ENCODE assay signal across 8 cellular contexts in genomic region chr9:106864533-106865143, GRCh38. TPM values are rescaled to one million over a fixed set of nuclear protein-coding genes. Genes with fewer than 3 reads are reported as not detected.
DNase-seq lines count a peak whose midpoint lies in the region; ATAC-seq, FAIRE-seq and TF ChIP-seq lines count a peak whose summit lies in the region.

No MANE protein-coding gene starts in this region.

- H3K27ac ChIP-seq in fibroblast of lung (ENCODE audit: insufficient read depth, low read length) (peak overlapping the region; percentile 86), neuronal stem cell (replicated peaks; ENCODE audit: low read length) (peak overlapping the region; percentile 83)

- H3K4me3 ChIP-seq in fibroblast of lung (replicated peaks in 1 of 4; ENCODE audit: control extremely low read depth in 1 of 4, insufficient read depth in 1 of 4, low read depth in 3 of 4, low read length in 4 of 4): peak overlapping the region; percentile 69 to 90 (median 80)
- peak overlapping the region; percentile 94 for H3K4me3 ChIP-seq in neuronal stem cell (ENCODE audit: low read length in 2 of 2)

- H2AFZ ChIP-seq in fibroblast of lung (ENCODE audit: low read length): peak overlapping the region; percentile 0
- H2AFZ ChIP-seq in neuronal stem cell (ENCODE audit: low read length): peak overlapping the region; percentile 86

- FAIRE-seq in RCC 7860 (lab: Jason Lieb, UNC): peak; percentile 2

- DNase-seq in GM13976 (ENCODE audit: low spot score) (peak; percentile 22), RCC 7860 (ENCODE audit: low spot score) (peak; percentile 62), fibroblast of lung (ENCODE audit: low read depth in 2 of 2) (peak; percentile 60 to 62), neuronal stem cell (ENCODE audit: low spot score) (no peak), cerebellum (ENCODE audit: low spot score) (no peak)
- no peak for DNase-seq in activated CD4-positive, alpha-beta memory T cell treated with anti-CD3 and anti-CD28 coated beads, Interleukin-2, amount 10 ng/mL, durations not matched to agents 7 days and 5 days

- no peak overlapping the region for H3K18ac ChIP-seq in neuronal stem cell (ENCODE audit: low read length)

- peaks cover 55% of the 10 kb centered on the region for H3K27me3 Mint-ChIP-seq in activated CD4-positive, alpha-beta memory T cell treated with anti-CD3 and anti-CD28 coated beads, Interleukin-2, amount 10 ng/mL, durations not matched to agents 7 days and 5 days

- H3K4me2 ChIP-seq in fibroblast of lung (ENCODE audit: extremely low read depth, insufficient read depth, low read length): peak overlapping the region; percentile 82
- peak overlapping the region; percentile 59 for H3K4me2 ChIP-seq in neuronal stem cell (ENCODE audit: insufficient read depth, low read length, poor library complexity, severe bottlenecking)

- H2AK5ac ChIP-seq in neuronal stem cell (ENCODE audit: low read depth, low read length): no peak overlapping the region

- H3K9me3 ChIP-seq in fibroblast of lung (ENCODE audit: control insufficient read depth, insufficient read depth, low read depth, low read length) (no peaks in the 10 kb centered on the region), neuronal stem cell (replicated peaks in 1 of 2; ENCODE audit: control insufficient read depth in 2 of 2, insufficient read depth in 1 of 2, low read depth in 1 of 2, low read length in 2 of 2) (peaks cover 0 to 57% of the 10 kb centered on the region in 2 donors)

- H2BK5ac ChIP-seq in neuronal stem cell (ENCODE audit: low read length): no peak overlapping the region

- H3K79me2 ChIP-seq in fibroblast of lung (ENCODE audit: control insufficient read depth, insufficient read depth, low read length): peaks cover 24% of the 10 kb centered on the region

- H3K4me3 Mint-ChIP-seq in activated CD4-positive, alpha-beta memory T cell treated with anti-CD3 and anti-CD28 coated beads, Interleukin-2, amount 10 ng/mL, durations not matched to agents 7 days and 5 days: no peak overlapping the region

- no peaks in the 10 kb centered on the region for H4K20me1 ChIP-seq in fibroblast of lung (ENCODE audit: control insufficient read depth, extremely low read depth, insufficient read depth, low read length)

- H2BK12ac ChIP-seq in neuronal stem cell (ENCODE audit: low read length): no peak overlapping the region

- no peak overlapping the region for H3K27ac Mint-ChIP-seq in activated CD4-positive, alpha-beta memory T cell treated with anti-CD3 and anti-CD28 coated beads, Interleukin-2, amount 10 ng/mL, durations not matched to agents 7 days and 5 days

- peaks cover 4% of the 10 kb centered on the region for H3K4me1 Mint-ChIP-seq in activated CD4-positive, alpha-beta memory T cell treated with anti-CD3 and anti-CD28 coated beads, Interleukin-2, amount 10 ng/mL, durations not matched to agents 7 days and 5 days

- CTCF ChIA-PET in activated CD4-positive, alpha-beta memory T cell treated with anti-CD3 and anti-CD28 coated beads, Interleukin-2, amount 10 ng/mL, durations not matched to agents 7 days and 5 days (lab: Charles Lee): no interaction called here

- no peak overlapping the region for H3K4ac ChIP-seq in neuronal stem cell (ENCODE audit: low read length)

- POLR2A ChIA-PET in activated CD4-positive, alpha-beta memory T cell treated with anti-CD3 and anti-CD28 coated beads, Interleukin-2, amount 10 ng/mL, durations not matched to agents 7 days and 5 days (lab: Charles Lee): no interaction called here

- no peaks in the 10 kb centered on the region for H3K9me3 Mint-ChIP-seq in activated CD4-positive, alpha-beta memory T cell treated with anti-CD3 and anti-CD28 coated beads, Interleukin-2, amount 10 ng/mL, durations not matched to agents 7 days and 5 days

- H2BK15ac ChIP-seq in neuronal stem cell (ENCODE audit: low read length): no peak overlapping the region

- H4K8ac ChIP-seq in neuronal stem cell (ENCODE audit: low read depth, low read length): no peak overlapping the region

- no peak for ATAC-seq in HG02759 (IDR thresholded peaks at IDR 0.05; ENCODE audit: unreplicated experiment)
- ATAC-seq in GM18498 (IDR thresholded peaks at IDR 0.05; ENCODE audit: unreplicated experiment): no peak

- H3K4me1 ChIP-seq in fibroblast of lung (ENCODE audit: control insufficient read depth, extremely low read depth, insufficient read depth, low read length) (no peaks in the 10 kb centered on the region), neuronal stem cell (ENCODE audit: control insufficient read depth in 2 of 2, insufficient read depth in 1 of 2, low read depth in 1 of 2, low read length in 2 of 2) (peaks cover 4 to 7% of the 10 kb centered on the region in 2 donors)

- H3K9ac ChIP-seq in fibroblast of lung (ENCODE audit: insufficient read depth, low read length) (peak overlapping the region; percentile 73), neuronal stem cell (ENCODE audit: low read depth, low read length, poor library complexity) (no peak overlapping the region)

- no peak overlapping the region for H3K14ac ChIP-seq in neuronal stem cell (ENCODE audit: low read length)

- no peak for TF ChIP-seq CTCF in GM13976 (IDR thresholded peaks at IDR 0.05; ENCODE audit: borderline replicate concordance, control extremely low read depth, extremely low read depth, insufficient read depth, missing control alignments)
- no peak for TF ChIP-seq CTCF in fibroblast of lung (conservative IDR thresholded peaks at IDR 0.05 in 1 of 2, IDR thresholded peaks at IDR 0.05 in 1 of 2; ENCODE audit: low read depth in 1 of 2, low read length in 2 of 2)

- WGBS in neuronal stem cell (ENCODE audit: extremely low coverage in 2 of 2, insufficient read length in 2 of 2, insufficient replicate concordance in 1 of 2), 2 donors: no CpG with 5 or more reads among the region's 7 CpGs

- H3K36me3 ChIP-seq in fibroblast of lung (ENCODE audit: control insufficient read depth, insufficient read depth, low read length) (no peaks in the 10 kb centered on the region), neuronal stem cell (replicated peaks in 1 of 2; ENCODE audit: control insufficient read depth in 2 of 2, insufficient read depth in 2 of 2, low read length in 2 of 2) (peaks cover 0 to 43% of the 10 kb centered on the region in 2 donors)

- H4K91ac ChIP-seq in neuronal stem cell (ENCODE audit: low read depth, low read length, poor library complexity): no peak overlapping the region

- H3K36me3 Mint-ChIP-seq in activated CD4-positive, alpha-beta memory T cell treated with anti-CD3 and anti-CD28 coated beads, Interleukin-2, amount 10 ng/mL, durations not matched to agents 7 days and 5 days (ENCODE audit: low read depth): peaks cover 14% of the 10 kb centered on the region

- H2BK120ac ChIP-seq in neuronal stem cell (ENCODE audit: low read depth, low read length): no peak overlapping the region

- in situ Hi-C loops in GM13976 (cut with MboI; ENCODE audit: low sequenced_read_pairs, unreplicated experiment): no loop called here

- H3K27me3 ChIP-seq in fibroblast of lung (ENCODE audit: control insufficient read depth, insufficient read depth, low read length) (no peaks in the 10 kb centered on the region), neuronal stem cell (ENCODE audit: control insufficient read depth in 3 of 3, insufficient read depth in 3 of 3, low read depth in 1 of 3, low read length in 3 of 3) (no peaks in the 10 kb centered on the region)

- H3K23ac ChIP-seq in neuronal stem cell (ENCODE audit: low read depth, low read length, poor library complexity): no peak overlapping the region

- no peaks in the 10 kb centered on the region for H3K79me1 ChIP-seq in neuronal stem cell (ENCODE audit: low read depth, low read length)

RNA-seq across cellular contexts. Expression of gene ZNF462, which starts 1.7 kb away (rescaled TPM):
- 19.5 and 27.4 TPM in 2 replicates for total RNA-seq in fibroblast of lung
- 6.0 and 6.3 TPM in 2 replicates for polyA plus RNA-seq in fibroblast of lung
- 5.3 and 7.5 TPM in 2 replicates for polyA plus RNA-seq in fibroblast of lung (2012)
- polyA minus RNA-seq in fibroblast of lung (ENCODE audit: low replicate concordance): 34.8 and 37.5 TPM in 2 replicates
- polyA plus RNA-seq in neuronal stem cell (2013, experiment 1 of 2): 23.7 TPM
- 26.0 TPM for polyA plus RNA-seq in neuronal stem cell (2013, experiment 2 of 2)
- total RNA-seq in cerebellum: 102 TPM
- under 1 TPM; 0.28 to 0.70 TPM for total RNA-seq in activated CD4-positive, alpha-beta memory T cell treated with anti-CD3 and anti-CD28 coated beads, Interleukin-2, amount 10 ng/mL, durations not matched to agents 7 days and 5 days

Comparison
In these comparisons a context has a peak if more than half of its experiments do, and no peak if none do; other contexts are left out.
1. DNase-seq: peak in GM13976 (single experiment), RCC 7860 (single experiment) and fibroblast of lung (2 of 2); none in neuronal stem cell (single experiment), cerebellum (single experiment) and activated CD4-positive, alpha-beta memory T cell treated with anti-CD3 and anti-CD28 coated beads, Interleukin-2, amount 10 ng/mL, durations not matched to agents 7 days and 5 days (single experiment).
2. RNA of gene ZNF462, which starts 1.7 kb away (total RNA-seq): 102 TPM in cerebellum (single experiment) and 19.5 to 27.4 TPM in fibroblast of lung; 0.28 to 0.70 TPM in activated CD4-positive, alpha-beta memory T cell treated with anti-CD3 and anti-CD28 coated beads, Interleukin-2, amount 10 ng/mL, durations not matched to agents 7 days and 5 days; every median in the first group is over 10 times any median in the second.